Comparison of ENCODE assay signal across 22 cellular contexts in the genomic region with DNA sequence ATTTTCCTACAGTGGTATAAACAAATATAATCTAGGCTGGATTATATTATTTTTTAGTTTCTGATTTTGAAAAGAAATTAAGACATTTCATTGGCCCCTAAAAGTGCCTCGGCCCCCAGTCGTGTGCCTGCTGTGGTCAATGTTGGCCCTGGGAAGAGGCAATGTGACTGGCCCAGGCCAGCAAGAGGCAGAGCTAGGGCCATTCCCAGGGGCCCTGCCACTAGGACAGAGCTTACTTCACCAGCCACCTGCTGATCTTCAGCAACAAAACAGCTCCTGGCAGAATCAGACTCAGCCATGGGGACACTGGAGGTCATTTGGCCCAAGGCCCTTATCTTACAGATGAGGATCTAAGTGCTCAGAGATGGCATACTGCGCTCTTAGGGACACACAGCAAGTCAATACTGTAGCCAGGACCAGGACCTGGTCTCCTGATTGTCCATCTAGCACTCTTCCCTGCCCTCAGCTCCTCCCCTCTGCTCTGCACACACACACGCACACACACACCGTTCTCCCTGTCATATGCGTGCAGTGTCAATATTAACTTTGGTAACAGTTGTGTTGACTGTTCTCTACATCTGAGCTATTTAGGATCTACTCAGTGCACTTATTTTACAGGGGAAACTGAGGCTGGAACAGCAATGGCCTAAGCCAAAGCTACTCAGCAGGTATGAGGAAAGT. TPM values are rescaled to one million over a fixed set of nuclear protein-coding genes. Genes with fewer than 3 reads are reported as not detected.
DNase-seq lines count a peak whose midpoint lies in the region; ATAC-seq and TF ChIP-seq lines count a peak whose summit lies in the region.
"Had no signal": no experiment of that assay in that cellular context is flagged by ENCODE, and none has a peak within 500 bp of the region (broad histone marks: within the 10 kb centered on the region; RNA-seq: fewer than 3 reads in every experiment).

No MANE protein-coding gene starts in this region.

- no peaks in the 10 kb centered on the region for H3K9me3 ChIP-seq in body of pancreas
- no peaks in the 10 kb centered on the region for H3K9me3 ChIP-seq in lower lobe of right lung
- H3K9me3 ChIP-seq: sigmoid colon, upper lobe of left lung had no signal

- H3K27me3 ChIP-seq in body of pancreas: no peaks in the 10 kb centered on the region
- H3K27me3 ChIP-seq in lower lobe of right lung (ENCODE audit: low read depth): no peaks in the 10 kb centered on the region
- H3K27me3 ChIP-seq: sigmoid colon, upper lobe of left lung had no signal

- WGBS in body of pancreas, 2 donors: 32 to 43% methylated on average over 5 to 6 of the region's 6 CpGs

- intact Hi-C loops in body of pancreas (cut with DNase I) (no loop called here), lower lobe of right lung (cut with DNase I) (no loop called here)

- peaks cover 12% of the 10 kb centered on the region for H3K4me1 Mint-ChIP-seq in type B pancreatic cell (ENCODE audit: unreplicated experiment)
- H3K4me1 Mint-ChIP-seq in activated CD8-positive, alpha-beta memory T cell treated with anti-CD3 and anti-CD28 coated beads, Interleukin-2, amount 10 ng/mL, durations not matched to agents 7 days and 5 days: no peaks in the 10 kb centered on the region
- H3K4me1 Mint-ChIP-seq in activated naive CD8-positive, alpha-beta T cell treated with anti-CD3 and anti-CD28 coated beads, Interleukin-2, amount 50 U/mL, for 24 hours: no peaks in the 10 kb centered on the region
- H3K4me1 Mint-ChIP-seq: activated CD4-positive, alpha-beta T cell treated with anti-CD3 and anti-CD28 coated beads for 36 hours; central memory CD8-positive, alpha-beta T cell; naive B cell had no signal

- H3K4me3 Mint-ChIP-seq in type B pancreatic cell: no peak overlapping the region
- no peak overlapping the region for H3K4me3 Mint-ChIP-seq in activated CD8-positive, alpha-beta memory T cell treated with anti-CD3 and anti-CD28 coated beads, Interleukin-2, amount 10 ng/mL, durations not matched to agents 7 days and 5 days
- H3K4me3 Mint-ChIP-seq in activated naive CD8-positive, alpha-beta T cell treated with anti-CD3 and anti-CD28 coated beads, Interleukin-2, amount 50 U/mL, for 24 hours: no peak overlapping the region
- H3K4me3 Mint-ChIP-seq: activated CD4-positive, alpha-beta T cell treated with anti-CD3 and anti-CD28 coated beads for 36 hours; central memory CD8-positive, alpha-beta T cell; naive B cell had no signal

- peaks cover 22% of the 10 kb centered on the region for H3K4me1 ChIP-seq in body of pancreas
- H3K4me1 ChIP-seq in lower lobe of right lung: no peaks in the 10 kb centered on the region
- H3K4me1 ChIP-seq: sigmoid colon had no signal

- H3K4me3 ChIP-seq in body of pancreas: no peak overlapping the region
- H3K4me3 ChIP-seq in lower lobe of right lung: no peak overlapping the region
- H3K4me3 ChIP-seq: GM12878, lung, sigmoid colon, upper lobe of left lung had no signal

- peaks cover 17% of the 10 kb centered on the region for H3K27me3 Mint-ChIP-seq in type B pancreatic cell
- no peaks in the 10 kb centered on the region for H3K27me3 Mint-ChIP-seq in activated CD8-positive, alpha-beta memory T cell treated with anti-CD3 and anti-CD28 coated beads, Interleukin-2, amount 10 ng/mL, durations not matched to agents 7 days and 5 days
- H3K27me3 Mint-ChIP-seq in activated naive CD8-positive, alpha-beta T cell treated with anti-CD3 and anti-CD28 coated beads, Interleukin-2, amount 50 U/mL, for 24 hours: peaks cover 8% of the 10 kb centered on the region

- peak overlapping the region; percentile 37 for H3K27ac Mint-ChIP-seq in type B pancreatic cell
- no peak overlapping the region for H3K27ac Mint-ChIP-seq in activated CD8-positive, alpha-beta memory T cell treated with anti-CD3 and anti-CD28 coated beads, Interleukin-2, amount 10 ng/mL, durations not matched to agents 7 days and 5 days
- H3K27ac Mint-ChIP-seq in activated naive CD8-positive, alpha-beta T cell treated with anti-CD3 and anti-CD28 coated beads, Interleukin-2, amount 50 U/mL, for 24 hours: no peak overlapping the region
- H3K27ac Mint-ChIP-seq: activated CD4-positive, alpha-beta T cell treated with anti-CD3 and anti-CD28 coated beads for 36 hours; naive B cell had no signal

- no peak for TF ChIP-seq POLR2A in body of pancreas (IDR thresholded peaks at IDR 0.05)

- peak overlapping the region; percentile 75 to 84 (median 78) for H3K27ac ChIP-seq in body of pancreas
- H3K27ac ChIP-seq in lower lobe of right lung: no peak overlapping the region
- H3K27ac ChIP-seq: sigmoid colon had no signal

- CTCF ChIA-PET in activated CD8-positive, alpha-beta memory T cell treated with anti-CD3 and anti-CD28 coated beads, Interleukin-2, amount 10 ng/mL, durations not matched to agents 7 days and 5 days (lab: Charles Lee): no interaction called here

- no peaks in the 10 kb centered on the region for H3K36me3 Mint-ChIP-seq in type B pancreatic cell
- no peaks in the 10 kb centered on the region for H3K36me3 Mint-ChIP-seq in activated CD8-positive, alpha-beta memory T cell treated with anti-CD3 and anti-CD28 coated beads, Interleukin-2, amount 10 ng/mL, durations not matched to agents 7 days and 5 days
- no peaks in the 10 kb centered on the region for H3K36me3 Mint-ChIP-seq in activated naive CD8-positive, alpha-beta T cell treated with anti-CD3 and anti-CD28 coated beads, Interleukin-2, amount 50 U/mL, for 24 hours (ENCODE audit: low read depth)
- H3K36me3 Mint-ChIP-seq: naive B cell had no signal

- peak; percentile 90 for ATAC-seq in body of pancreas
- ATAC-seq in lower lobe of right lung: peak; percentile 56 to 67
- no peak for ATAC-seq in activated CD8-positive, alpha-beta memory T cell treated with anti-CD3 and anti-CD28 coated beads, Interleukin-2, amount 10 ng/mL, durations not matched to agents 7 days and 5 days
- no peak for ATAC-seq in activated naive CD8-positive, alpha-beta T cell treated with anti-CD3 and anti-CD28 coated beads, Interleukin-2, amount 50 U/mL, for 24 hours
- ATAC-seq: activated CD4-positive, alpha-beta T cell treated with anti-CD3 and anti-CD28 coated beads for 36 hours; GM12878; stimulated activated naive CD8-positive, alpha-beta T cell treated with anti-CD3 and anti-CD28 coated beads, Interleukin-15, Interleukin-2, amounts not matched to agents 100 U/mL and 50 U/mL, for 24 hours had no signal

- no peaks in the 10 kb centered on the region for H3K9me3 Mint-ChIP-seq in type B pancreatic cell
- no peaks in the 10 kb centered on the region for H3K9me3 Mint-ChIP-seq in activated CD8-positive, alpha-beta memory T cell treated with anti-CD3 and anti-CD28 coated beads, Interleukin-2, amount 10 ng/mL, durations not matched to agents 7 days and 5 days (ENCODE audit: low read depth)
- H3K9me3 Mint-ChIP-seq in activated naive CD8-positive, alpha-beta T cell treated with anti-CD3 and anti-CD28 coated beads, Interleukin-2, amount 50 U/mL, for 24 hours: no peaks in the 10 kb centered on the region
- H3K9me3 Mint-ChIP-seq: central memory CD8-positive, alpha-beta T cell had no signal

- DNase-seq in NCI-H510A treated with DMSO at 0.1 percent for 48 hours (lab: John Stamatoyannopoulos, UW) (peak; percentile 26), NCI-H510A (lab: John Stamatoyannopoulos, UW) (no peak), body of pancreas (peak; percentile 70 to 84 (median 78)), lower lobe of right lung (no peak), type B pancreatic cell (ENCODE audit: extremely low spot score, unreplicated experiment) (no peak)
- no peak for DNase-seq in activated T-cell treated with anti-CD3 and anti-CD28 coated beads, Interleukin-2, amount 50 U/mL, for 1 hour
- DNase-seq in activated CD8-positive, alpha-beta memory T cell treated with anti-CD3 and anti-CD28 coated beads, Interleukin-2, amount 10 ng/mL, durations not matched to agents 7 days and 5 days: no peak
- no peak for DNase-seq in activated naive CD8-positive, alpha-beta T cell treated with anti-CD3 and anti-CD28 coated beads, Interleukin-2, amount 50 U/mL, for 24 hours
- DNase-seq: activated CD4-positive, alpha-beta T cell treated with anti-CD3 and anti-CD28 coated beads for 36 hours; activated effector memory CD4-positive, alpha-beta T cell treated with anti-CD3 and anti-CD28 coated beads, Interleukin-2, amount 50 U/mL, for 16 hours; effector CD8-positive, alpha-beta T cell; naive B cell; NCI-H1417 treated with DMSO at 0.1 percent for 48 hours; NCI-H2171 treated with DMSO at 0.1 percent for 48 hours; RPMI8226; sigmoid colon; stimulated activated naive CD8-positive, alpha-beta T cell treated with anti-CD3 and anti-CD28 coated beads, Interleukin-15, Interleukin-2, amounts not matched to agents 100 U/mL and 50 U/mL, for 24 hours had no signal

- H3K36me3 ChIP-seq in body of pancreas (replicated peaks in 1 of 2; ENCODE audit: insufficient read depth in 1 of 2, low read depth in 2 of 2) (no peaks in the 10 kb centered on the region), lower lobe of right lung (no peaks in the 10 kb centered on the region)
- H3K36me3 ChIP-seq: sigmoid colon, upper lobe of left lung had no signal

- TF ChIP-seq CTCF in body of pancreas (IDR thresholded peaks at IDR 0.05): no peak
- no peak for TF ChIP-seq CTCF in lower lobe of right lung (IDR thresholded peaks at IDR 0.05)
- TF ChIP-seq CTCF in type B pancreatic cell (conservative IDR thresholded peaks at IDR 0.05): no peak

RNA-seq across cellular contexts. Expression of a gene that starts 16.6 kb away (rescaled TPM):
- total RNA-seq in body of pancreas (1 to 10 TPM; 3.6 to 5.6 TPM), lower lobe of right lung (1.1 TPM), type B pancreatic cell (ENCODE audit: low replicate concordance) (0.38 and 0.94 TPM in 2 replicates)
- not detected for total RNA-seq in activated CD8-positive, alpha-beta memory T cell treated with anti-CD3 and anti-CD28 coated beads, Interleukin-2, amount 10 ng/mL, durations not matched to agents 7 days and 5 days
- total RNA-seq: activated CD4-positive, alpha-beta T cell treated with anti-CD3 and anti-CD28 coated beads for 36 hours; GM12878; osteocyte had no signal

Comparison
In these comparisons a context has a peak if more than half of its experiments do, and no peak if none do; other contexts are left out.
1. DNase-seq: peak in NCI-H510A treated with DMSO at 0.1 percent for 48 hours (single experiment) and body of pancreas (4 of 4); none in NCI-H510A (single experiment), lower lobe of right lung (single experiment), type B pancreatic cell (single experiment), activated T-cell treated with anti-CD3 and anti-CD28 coated beads, Interleukin-2, amount 50 U/mL, for 1 hour (single experiment), activated CD8-positive, alpha-beta memory T cell treated with anti-CD3 and anti-CD28 coated beads, Interleukin-2, amount 10 ng/mL, durations not matched to agents 7 days and 5 days (single experiment) and activated naive CD8-positive, alpha-beta T cell treated with anti-CD3 and anti-CD28 coated beads, Interleukin-2, amount 50 U/mL, for 24 hours (single experiment).
2. ATAC-seq: peak in body of pancreas (single experiment) and lower lobe of right lung (2 of 2); none in activated CD8-positive, alpha-beta memory T cell treated with anti-CD3 and anti-CD28 coated beads, Interleukin-2, amount 10 ng/mL, durations not matched to agents 7 days and 5 days (single experiment) and activated naive CD8-positive, alpha-beta T cell treated with anti-CD3 and anti-CD28 coated beads, Interleukin-2, amount 50 U/mL, for 24 hours (single experiment).